Comparison of ENCODE assay signal across 9 cellular contexts in the genomic region with DNA sequence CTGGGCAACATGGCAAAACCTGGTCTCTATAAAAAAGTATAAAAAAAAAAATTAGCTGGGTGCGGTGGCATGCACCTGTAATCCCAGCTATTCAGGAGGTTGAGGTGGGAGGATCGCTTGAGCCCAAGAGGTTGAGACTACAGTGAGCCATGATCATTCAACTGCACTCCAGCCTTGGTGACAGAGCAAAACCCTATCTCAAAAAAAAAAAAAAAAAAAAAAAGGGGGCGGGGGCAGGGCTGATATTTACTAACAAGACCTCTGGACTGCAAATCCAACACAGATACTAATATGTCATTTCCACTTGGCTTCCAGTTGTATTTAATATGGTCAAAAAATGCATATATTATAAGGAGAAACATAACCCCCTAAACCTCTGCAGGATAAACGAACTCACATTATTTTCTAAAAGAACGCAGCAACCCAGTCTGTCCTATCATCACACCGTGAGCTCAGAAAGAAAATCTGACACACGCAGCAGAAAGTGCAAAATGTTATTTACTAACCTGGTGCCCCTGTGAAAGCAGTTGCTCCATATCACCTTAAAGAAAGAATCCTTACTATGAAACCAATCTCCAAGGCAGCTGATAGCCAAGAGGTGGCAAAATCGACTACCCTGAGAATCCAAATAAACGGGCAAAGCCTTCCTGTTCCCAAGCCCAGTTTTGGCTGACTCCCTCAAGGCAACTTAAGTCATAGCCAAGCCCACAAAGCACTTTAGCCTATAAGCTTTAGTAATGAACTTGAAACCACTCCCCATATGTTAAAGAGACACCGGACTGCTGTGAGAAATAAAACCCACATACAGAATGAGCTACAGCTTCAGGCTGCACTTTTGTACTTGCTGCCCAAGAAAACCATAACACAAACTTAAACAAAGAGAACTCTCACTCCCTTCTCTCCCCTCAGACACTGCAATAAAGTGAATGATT. TPM values are rescaled to one million over a fixed set of nuclear protein-coding genes. Genes with fewer than 3 reads are reported as not detected.
A peak's percentile ranks its signal among the peaks of the same experiment; 100 is the strongest.
DNase-seq lines count a peak whose midpoint lies in the region; ATAC-seq, FAIRE-seq and TF ChIP-seq lines count a peak whose summit lies in the region.
"Had no signal": no experiment of that assay in that cellular context is flagged by ENCODE, and none has a peak within 500 bp of the region (broad histone marks: within the 10 kb centered on the region; RNA-seq: fewer than 3 reads in every experiment).

No MANE protein-coding gene starts in this region.

- no peaks in the 10 kb centered on the region for H3K36me3 Mint-ChIP-seq in activated naive CD4-positive, alpha-beta T cell treated with anti-CD3 and anti-CD28 coated beads for 36 hours (ENCODE audit: low read depth)

- peak overlapping the region; percentile 4 for H3K4me3 ChIP-seq in MG63
- peak overlapping the region in 2 of 4 donors; percentile 51 to 59 for H3K4me3 ChIP-seq in adrenal gland
- peak overlapping the region; percentile 13 for H3K4me3 ChIP-seq in hepatocyte

- peak; percentile 67 for DNase-seq in MG63
- DNase-seq in adrenal gland: peak; percentile 68 to 85 (median 80)
- peak; percentile 81 for DNase-seq in hepatocyte (ENCODE audit: low spot score)
- DNase-seq in sciatic nerve (ENCODE audit: low spot score): no peak
- no peak for DNase-seq in activated naive CD4-positive, alpha-beta T cell treated with anti-CD3 and anti-CD28 coated beads for 36 hours
- DNase-seq in frontal cortex (ENCODE audit: low spot score in 2 of 2): no peak
- no peak for DNase-seq in activated CD4-positive, alpha-beta T cell treated with anti-CD3 and anti-CD28 coated beads for 4 hours

- no peaks in the 10 kb centered on the region for H3K9me2 ChIP-seq in hepatocyte (replicated peaks; ENCODE audit: insufficient read depth)

- H3K4me2 ChIP-seq in hepatocyte: peak overlapping the region; percentile 67

- no peak overlapping the region for H3K4me3 Mint-ChIP-seq in activated naive CD4-positive, alpha-beta T cell treated with anti-CD3 and anti-CD28 coated beads for 36 hours
- H3K4me3 Mint-ChIP-seq: stimulated activated naive CD8-positive, alpha-beta T cell treated with anti-CD3 and anti-CD28 coated beads, Interleukin-15, Interleukin-2, amounts not matched to agents 100 ng/mL and 50 ng/mL, for 24 hours had no signal

- TF ChIP-seq POLR2A in adrenal gland (IDR thresholded peaks at IDR 0.05): peak in 1 of 2 donors; percentile 96

- 29 to 35% (median 32%) methylated on average over 10 of the region's 10 CpGs for WGBS in adrenal gland, 4 donors
- WGBS in hepatocyte (ENCODE audit: low lambda C conversion rate, missing lambda C conversion rate): 36% methylated on average over 10 of the region's 10 CpGs

- no peaks in the 10 kb centered on the region for H4K20me1 ChIP-seq in hepatocyte (ENCODE audit: insufficient read depth, poor library complexity, severe bottlenecking)

- peaks cover 54% of the 10 kb centered on the region for H3K79me2 ChIP-seq in hepatocyte

- no peaks in the 10 kb centered on the region; the same call in 1 of the 2 replicates for H3K27me3 ChIP-seq in MG63
- H3K27me3 ChIP-seq in adrenal gland: no peaks in the 10 kb centered on the region
- H3K27me3 ChIP-seq in hepatocyte: no peaks in the 10 kb centered on the region

- CTCF ChIA-PET in activated naive CD4-positive, alpha-beta T cell treated with anti-CD3 and anti-CD28 coated beads for 36 hours (lab: Charles Lee): interaction anchor here (0.5 to 3.2 kb wide), 18 partner anchors 8 to 810 kb away, joined by 3 to 28 read pairs (median 10); no protein-coding TSS in a partner anchor

- H3K27ac Mint-ChIP-seq in activated naive CD4-positive, alpha-beta T cell treated with anti-CD3 and anti-CD28 coated beads for 36 hours: no peak overlapping the region
- H3K27ac Mint-ChIP-seq: stimulated activated naive CD8-positive, alpha-beta T cell treated with anti-CD3 and anti-CD28 coated beads, Interleukin-15, Interleukin-2, amounts not matched to agents 100 ng/mL and 50 ng/mL, for 24 hours had no signal

- H3K9me3 Mint-ChIP-seq in activated naive CD4-positive, alpha-beta T cell treated with anti-CD3 and anti-CD28 coated beads for 36 hours: no peaks in the 10 kb centered on the region
- H3K9me3 Mint-ChIP-seq: stimulated activated naive CD8-positive, alpha-beta T cell treated with anti-CD3 and anti-CD28 coated beads, Interleukin-15, Interleukin-2, amounts not matched to agents 100 ng/mL and 50 ng/mL, for 24 hours had no signal

- peak overlapping the region; percentile 11 for H2AFZ ChIP-seq in hepatocyte

- H3K4me1 ChIP-seq in adrenal gland (replicated peaks in 1 of 2): peaks cover 15 to 51% of the 10 kb centered on the region in 2 donors
- no peaks in the 10 kb centered on the region for H3K4me1 ChIP-seq in hepatocyte (ENCODE audit: insufficient read depth)

- H3K9me3 ChIP-seq in MG63: no peaks in the 10 kb centered on the region
- H3K9me3 ChIP-seq in adrenal gland (replicated peaks in 1 of 3): no peaks in the 10 kb centered on the region
- no peaks in the 10 kb centered on the region for H3K9me3 ChIP-seq in hepatocyte (ENCODE audit: low read depth)

- ATAC-seq in GM18870 (IDR thresholded peaks at IDR 0.05; ENCODE audit: unreplicated experiment) (peak; percentile 66), sciatic nerve (peak; percentile 89)

- intact Hi-C loops in adrenal gland (cut with DNase I) (loop anchor here in 1 of 2 donors (5.0 kb wide), 1 partner anchor 119 kb away; no protein-coding TSS in a partner anchor), sciatic nerve (cut with DNase I) (no loop called here)
- intact Hi-C loops in activated naive CD4-positive, alpha-beta T cell treated with anti-CD3 and anti-CD28 coated beads for 36 hours (cut with micrococcal nuclease): loop anchor here (5.0 kb wide), 3 partner anchors 61 to 1359 kb away; no protein-coding TSS in a partner anchor

- no peaks in the 10 kb centered on the region for H3K36me3 ChIP-seq in MG63
- H3K36me3 ChIP-seq in adrenal gland (replicated peaks in 1 of 2): no peaks in the 10 kb centered on the region
- H3K36me3 ChIP-seq in hepatocyte (replicated peaks; ENCODE audit: insufficient read depth, low read depth): no peaks in the 10 kb centered on the region

- peaks cover 4% of the 10 kb centered on the region for H3K27me3 Mint-ChIP-seq in activated naive CD4-positive, alpha-beta T cell treated with anti-CD3 and anti-CD28 coated beads for 36 hours (ENCODE audit: low read depth)

- TF ChIP-seq CTCF in adrenal gland (IDR thresholded peaks at IDR 0.05): no peak
- TF ChIP-seq CTCF in hepatocyte (IDR thresholded peaks at IDR 0.05; ENCODE audit: poor library complexity): no peak

- no peaks in the 10 kb centered on the region for H3K4me1 Mint-ChIP-seq in activated naive CD4-positive, alpha-beta T cell treated with anti-CD3 and anti-CD28 coated beads for 36 hours (ENCODE audit: low read depth)

- peak overlapping the region; percentile 71 to 85 (median 83) for H3K27ac ChIP-seq in adrenal gland
- H3K27ac ChIP-seq in hepatocyte: peak overlapping the region; percentile 52

- FAIRE-seq in frontal cortex (lab: Jason Lieb, UNC): no peak

RNA-seq across cellular contexts. Expression of a gene that starts 39.3 kb away (rescaled TPM):
- total RNA-seq in MG63 (2014; rRNA removed; shearing (Covaris generic); ENCODE audit: low replicate concordance): 2.8 and 3.2 TPM in 2 replicates
- total RNA-seq in adrenal gland (100 to 1,000 TPM in 6 of 8 donors, 10 to 100 TPM in 2; 60.3 to 178 (median 126) TPM), hepatocyte (63.3 and 71.1 TPM in 2 replicates), sciatic nerve (36.8 TPM), frontal cortex (4.1 TPM)
- polyA plus RNA-seq in adrenal gland (10 to 100 TPM; 25.7 to 79.8 (median 36.5) TPM), hepatocyte (29.4 and 42.1 TPM in 2 replicates)
- under 1 TPM in 1 of 2 experiments, not detected in 1; 0.25 TPM for total RNA-seq in activated naive CD4-positive, alpha-beta T cell treated with anti-CD3 and anti-CD28 coated beads for 36 hours

Comparison
In these comparisons a context has a peak if more than half of its experiments do, and no peak if none do; other contexts are left out.
1. DNase-seq: peak in MG63 (single experiment), adrenal gland (7 of 7) and hepatocyte (single experiment); none in sciatic nerve (single experiment), activated naive CD4-positive, alpha-beta T cell treated with anti-CD3 and anti-CD28 coated beads for 36 hours (single experiment), frontal cortex (0 of 2) and activated CD4-positive, alpha-beta T cell treated with anti-CD3 and anti-CD28 coated beads for 4 hours (0 of 2).